Comparison of ENCODE assay signal across 20 cellular contexts in the genomic region with DNA sequence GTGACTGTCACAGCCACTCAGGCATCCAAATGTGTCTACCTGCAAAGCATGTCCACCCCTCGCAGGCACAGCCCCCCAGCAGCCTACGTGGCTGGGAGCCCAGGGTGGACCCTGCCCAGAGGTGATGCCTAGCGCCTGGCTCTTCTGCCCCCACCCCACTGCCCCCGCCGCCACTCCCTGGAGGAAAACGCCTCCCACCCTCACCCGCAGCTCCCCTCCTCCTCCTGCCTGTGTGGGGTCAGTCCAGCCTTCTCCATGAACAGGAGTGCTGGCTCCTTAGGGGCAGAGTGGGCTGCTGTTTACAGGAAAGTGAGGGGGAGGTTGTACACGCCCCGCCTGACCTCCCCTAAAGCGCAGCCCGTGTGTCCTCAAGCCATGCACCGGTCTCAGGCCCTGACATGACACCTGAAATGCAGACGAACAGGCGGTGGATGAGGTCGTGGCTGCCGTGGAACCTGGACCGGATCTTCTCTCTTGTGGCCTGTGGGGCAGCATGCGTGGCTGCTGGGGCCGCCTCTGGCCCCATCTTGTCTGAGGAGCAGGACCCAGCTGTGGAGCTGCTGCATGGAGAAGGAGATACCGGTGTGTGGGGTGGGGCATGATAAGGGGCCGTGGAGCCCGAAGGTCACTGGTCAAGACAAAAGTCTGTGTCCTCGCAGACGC.
"Had no signal": no experiment of that assay in that cellular context is flagged by ENCODE, and none has a peak within 500 bp of the region (broad histone marks: within the 10 kb centered on the region; RNA-seq: fewer than 3 reads in every experiment).

No MANE protein-coding gene starts in this region.

- H3K27me3 ChIP-seq: pancreas, transverse colon, uterus had no signal

- H3K36me3 ChIP-seq: pancreas, transverse colon, uterus had no signal

- FAIRE-seq: astrocyte, pancreas, small intestine had no signal

- H3K4me1 Mint-ChIP-seq: activated B cell treated with CpG ODN at 0.5 μM for 24 hours; activated CD4-positive, alpha-beta T cell treated with anti-CD3 and anti-CD28 coated beads for 36 hours; activated naive CD8-positive, alpha-beta T cell treated with anti-CD3 and anti-CD28 coated beads for 36 hours had no signal

- H3K9me3 Mint-ChIP-seq: activated B cell treated with CpG ODN at 0.5 μM for 24 hours; activated naive CD8-positive, alpha-beta T cell treated with anti-CD3 and anti-CD28 coated beads for 36 hours; natural killer cell treated with Interleukin-12 subunit alpha and Interleukin-12 subunit beta and Interleukin-15 and Interleukin-18, amount 100 ng/mL, for 72 hours; stimulated activated naive B cell treated with anti-CD40 and anti-IgM and Interleukin-4, amounts not matched to agents 10 μg/mL and 1 μg/mL and 100 μg/mL, for 72 hours had no signal

- H3K4me3 ChIP-seq: coronary artery, pancreas, transverse colon, uterus had no signal

- H3K27ac ChIP-seq: coronary artery, epithelial cell of prostate, pancreas, transverse colon, uterus had no signal

- ATAC-seq: activated CD4-positive, alpha-beta T cell treated with anti-CD3 and anti-CD28 coated beads for 36 hours; natural killer cell treated with Interleukin-12 subunit alpha and Interleukin-12 subunit beta and Interleukin-15 and Interleukin-18, amount 100 ng/mL, for 72 hours; pancreas; sciatic nerve; stimulated activated naive B cell treated with anti-CD40 and anti-IgM and Interleukin-4, amounts not matched to agents 10 μg/mL and 1 μg/mL and 100 μg/mL, for 72 hours had no signal

- H3K9me3 ChIP-seq: pancreas, transverse colon, uterus had no signal

- DNase-seq: activated B cell treated with CpG ODN at 0.5 μM for 24 hours; activated CD4-positive, alpha-beta T cell treated with anti-CD3 and anti-CD28 coated beads for 36 hours; activated CD4-positive, alpha-beta T cell treated with anti-CD3 and anti-CD28 coated beads, Interleukin-2, amount 50 U/mL, for 48 hours; activated CD8-positive, alpha-beta memory T cell treated with anti-CD3 and anti-CD28 coated beads, Interleukin-2, amount 50 U/mL, for 48 hours; activated naive CD4-positive, alpha-beta T cell treated with Interleukin-2 at 50 U/mL for 16 hours; activated naive CD8-positive, alpha-beta T cell treated with anti-CD3 and anti-CD28 coated beads for 36 hours; activated T-cell treated with anti-CD3 and anti-CD28 coated beads, Interleukin-2, amount 50 U/mL, for 48 hours; midbrain; small intestine; stimulated activated CD4-positive, alpha-beta T cell treated with anti-CD3 and anti-CD28 coated beads, Interleukin-15, amount 100 ng/mL, for 24 hours; stimulated activated naive B cell treated with anti-CD40 and anti-IgM and Interleukin-4, amounts not matched to agents 10 μg/mL and 1 μg/mL and 100 μg/mL, for 72 hours; T-helper 1 cell; transverse colon; uterus had no signal

- H3K27me3 Mint-ChIP-seq: activated B cell treated with CpG ODN at 0.5 μM for 24 hours; activated CD4-positive, alpha-beta T cell treated with anti-CD3 and anti-CD28 coated beads for 36 hours; activated naive CD8-positive, alpha-beta T cell treated with anti-CD3 and anti-CD28 coated beads for 36 hours; natural killer cell treated with Interleukin-12 subunit alpha and Interleukin-12 subunit beta and Interleukin-15 and Interleukin-18, amount 100 ng/mL, for 72 hours; stimulated activated naive B cell treated with anti-CD40 and anti-IgM and Interleukin-4, amounts not matched to agents 10 μg/mL and 1 μg/mL and 100 μg/mL, for 72 hours had no signal

- H3K36me3 Mint-ChIP-seq: activated naive CD8-positive, alpha-beta T cell treated with anti-CD3 and anti-CD28 coated beads for 36 hours; natural killer cell treated with Interleukin-12 subunit alpha and Interleukin-12 subunit beta and Interleukin-15 and Interleukin-18, amount 100 ng/mL, for 72 hours; stimulated activated naive B cell treated with anti-CD40 and anti-IgM and Interleukin-4, amounts not matched to agents 10 μg/mL and 1 μg/mL and 100 μg/mL, for 72 hours had no signal

- H3K27ac Mint-ChIP-seq: activated B cell treated with CpG ODN at 0.5 μM for 24 hours; activated CD4-positive, alpha-beta T cell treated with anti-CD3 and anti-CD28 coated beads for 36 hours; activated naive CD8-positive, alpha-beta T cell treated with anti-CD3 and anti-CD28 coated beads for 36 hours; stimulated activated naive B cell treated with anti-CD40 and anti-IgM and Interleukin-4, amounts not matched to agents 10 μg/mL and 1 μg/mL and 100 μg/mL, for 72 hours had no signal

- H3K4me3 Mint-ChIP-seq: activated B cell treated with CpG ODN at 0.5 μM for 24 hours; activated CD4-positive, alpha-beta T cell treated with anti-CD3 and anti-CD28 coated beads for 36 hours; activated naive CD8-positive, alpha-beta T cell treated with anti-CD3 and anti-CD28 coated beads for 36 hours; natural killer cell treated with Interleukin-12 subunit alpha and Interleukin-12 subunit beta and Interleukin-15 and Interleukin-18, amount 100 ng/mL, for 72 hours; stimulated activated naive B cell treated with anti-CD40 and anti-IgM and Interleukin-4, amounts not matched to agents 10 μg/mL and 1 μg/mL and 100 μg/mL, for 72 hours had no signal

- H3K4me1 ChIP-seq: pancreas, transverse colon, uterus had no signal
